In the genomic region with DNA sequence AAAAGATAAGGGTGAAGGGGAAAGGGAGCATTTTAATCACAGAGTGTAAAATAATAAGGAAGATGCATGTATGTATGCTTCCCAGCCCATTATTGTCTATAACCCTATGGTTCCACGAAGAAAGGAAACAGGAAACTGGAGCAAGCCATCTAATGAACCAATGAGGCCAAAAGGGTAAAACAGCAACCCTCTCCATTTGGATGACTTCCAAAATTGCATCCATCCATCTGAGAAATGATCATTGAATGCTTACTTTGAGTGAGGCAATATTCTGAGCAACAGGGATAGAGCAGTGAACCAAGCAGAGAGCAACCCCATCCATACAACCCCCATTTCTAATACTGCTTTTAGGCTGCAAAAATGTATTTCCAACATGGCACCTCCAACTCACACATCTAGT, we compare ENCODE assay signal across 20 cellular contexts.
"Had no signal": no experiment of that assay in that cellular context is flagged by ENCODE, and none has a peak within 500 bp of the region (broad histone marks: within the 10 kb centered on the region; RNA-seq: fewer than 3 reads in every experiment).

No MANE protein-coding gene starts in this region.

- H3K4me3 ChIP-seq: PC-9 had no signal

- DNase-seq: activated B cell treated with CpG ODN at 0.5 μM for 24 hours; activated CD4-positive, alpha-beta memory T cell treated with anti-CD3 and anti-CD28 coated beads for 36 hours; activated CD4-positive, alpha-beta T cell treated with anti-CD3 and anti-CD28 coated beads, Interleukin-2, amount 10 ng/mL, durations not matched to agents 7 days and 5 days; activated gamma-delta T cell; activated naive CD4-positive, alpha-beta T cell treated with anti-CD3 and anti-CD28 coated beads for 36 hours; activated T-cell treated with anti-CD3 and anti-CD28 coated beads for 4 hours; activated T-cell treated with anti-CD3 and anti-CD28 coated beads, Interleukin-2, amount 50 U/mL, for 48 hours; amygdala; Karpas-422; NCI-H1048; NCI-H146; NCI-H187 treated with DMSO at 0.1 percent for 48 hours; NCI-H2081 treated with DMSO at 0.1 percent for 48 hours; NCI-H446 treated with DMSO at 0.1 percent for 48 hours; NCI-H524 treated with DMSO at 0.1 percent for 48 hours; PC-9; SHP77 treated with DMSO at 0.1 percent for 48 hours; T-helper 2 cell; T1000 had no signal

- H3K27ac ChIP-seq: PC-9 had no signal

- ATAC-seq: activated T-helper 17 cell treated with anti-CD3 and anti-CD28 coated beads, Interleukin-2, amount 50 U/mL, for 72 hours had no signal
